8 cellular contexts compared by ENCODE assay signal in genomic region chr11:75241906-75242644, GRCh38. TPM values are rescaled to one million over a fixed set of nuclear protein-coding genes. Genes with fewer than 3 reads are reported as not detected.
DNase-seq lines count a peak whose midpoint lies in the region; ATAC-seq and TF ChIP-seq lines count a peak whose summit lies in the region.

No MANE protein-coding gene starts in this region.

- no peaks in the 10 kb centered on the region for H3K9me3 ChIP-seq in CD8-positive, alpha-beta memory T cell (ENCODE audit: low read length)
- H3K9me3 ChIP-seq in colonic mucosa: no peaks in the 10 kb centered on the region
- H3K9me3 ChIP-seq in neutrophil: no peaks in the 10 kb centered on the region

- H3K27ac ChIP-seq in CD8-positive, alpha-beta memory T cell (ENCODE audit: low read depth, low read length): no peak overlapping the region
- H3K27ac ChIP-seq in colonic mucosa (no peak overlapping the region), neutrophil (peak overlapping the region; percentile 62)

- H3K9ac ChIP-seq in colonic mucosa (ENCODE audit: low read depth in 2 of 2, low read length in 2 of 2): no peak overlapping the region

- no peak overlapping the region for H3K4me3 ChIP-seq in CD8-positive, alpha-beta memory T cell (ENCODE audit: low read length)
- H3K4me3 ChIP-seq in colonic mucosa (peak overlapping the region; percentile 34), neutrophil (ENCODE audit: low read depth in 1 of 2, low read length in 1 of 2) (peak overlapping the region; percentile 65 to 70)

- no peak for DNase-seq in CD8-positive, alpha-beta memory T cell
- no peak for DNase-seq in colonic mucosa
- DNase-seq in epidermal melanocyte (ENCODE audit: insufficient read length, low spot score): no peak
- no peak for DNase-seq in SHP77 treated with DMSO at 0.1 percent for 48 hours (lab: John Stamatoyannopoulos, UW)
- DNase-seq in dedifferentiated amniotic fluid mesenchymal stem cell (ENCODE audit: extremely low spot score): no peak
- no peak for DNase-seq in NCI-H2107 treated with DMSO at 0.1 percent for 48 hours (lab: John Stamatoyannopoulos, UW; ENCODE audit: unreplicated experiment)

- H3K36me3 ChIP-seq in CD8-positive, alpha-beta memory T cell (ENCODE audit: insufficient read depth, low read length): no peaks in the 10 kb centered on the region
- H3K36me3 ChIP-seq in colonic mucosa: no peaks in the 10 kb centered on the region
- no peaks in the 10 kb centered on the region for H3K36me3 ChIP-seq in neutrophil

- H3K27me3 Mint-ChIP-seq in CD8-positive, alpha-beta memory T cell: peaks cover 25 to 46% of the 10 kb centered on the region in 2 donors

- peak; percentile 22 for ATAC-seq in HG03354 (IDR thresholded peaks at IDR 0.05; ENCODE audit: poor library complexity, severe bottlenecking, unreplicated experiment)

- peak overlapping the region; percentile 68 to 91 (median 81) for H3K4me3 Mint-ChIP-seq in CD8-positive, alpha-beta memory T cell

- intact Hi-C loops in colonic mucosa (cut with DNase I): loop anchor here (2.0 kb wide), 1 partner anchor 101 kb away; no protein-coding TSS in a partner anchor

- peaks cover 0 to 2% (median 0%) of the 10 kb centered on the region in 5 donors for H3K9me3 Mint-ChIP-seq in CD8-positive, alpha-beta memory T cell

- peaks cover 20% of the 10 kb centered on the region for H3K27me3 ChIP-seq in CD8-positive, alpha-beta memory T cell (ENCODE audit: insufficient read depth, low read length, poor library complexity, severe bottlenecking)
- H3K27me3 ChIP-seq in colonic mucosa (peaks cover 28% of the 10 kb centered on the region), neutrophil (peaks cover 100% of the 10 kb centered on the region)

- CTCF ChIA-PET in CD8-positive, alpha-beta memory T cell (lab: Charles Lee): interaction anchor here (0.9 to 17.5 kb wide), 19 partner anchors 9 to 312 kb away, joined by 3 to 419 read pairs (median 4); partner anchors contain the start of gene SLCO2B1

- peaks cover 8% of the 10 kb centered on the region for H3K4me1 ChIP-seq in CD8-positive, alpha-beta memory T cell (ENCODE audit: insufficient read depth, low read length)
- H3K4me1 ChIP-seq in colonic mucosa (peaks cover 6% of the 10 kb centered on the region), neutrophil (ENCODE audit: control insufficient read depth in 1 of 2, insufficient read depth in 1 of 2, low read depth in 1 of 2, low read length in 1 of 2) (peaks cover 16 to 17% of the 10 kb centered on the region in 2 experiments)

- TF ChIP-seq CTCF in colonic mucosa (IDR thresholded peaks at IDR 0.05) (no peak), neutrophil (IDR thresholded peaks at IDR 0.05) (no peak)

- peaks cover 0 to 23% (median 5%) of the 10 kb centered on the region in 3 donors for H3K4me1 Mint-ChIP-seq in CD8-positive, alpha-beta memory T cell

- H3K27ac Mint-ChIP-seq in CD8-positive, alpha-beta memory T cell: no peak overlapping the region

- H3K36me3 Mint-ChIP-seq in CD8-positive, alpha-beta memory T cell: peaks cover 0 to 3% (median 0%) of the 10 kb centered on the region in 3 donors

- POLR2A ChIA-PET in CD8-positive, alpha-beta memory T cell (lab: Charles Lee): interaction anchor here (1.1 to 1.3 kb wide), 2 partner anchors 102 to 313 kb away, joined by 3 to 4 read pairs; no protein-coding TSS in a partner anchor

RNA-seq across cellular contexts. Expression of gene TPBGL, which starts 1.5 kb away (rescaled TPM):
- total RNA-seq in CD8-positive, alpha-beta memory T cell: under 1 TPM in 1 of 2 experiments, not detected in 1; 0.09 TPM
- polyA plus RNA-seq in CD8-positive, alpha-beta memory T cell: 0.23 TPM
- under 1 TPM; 0.11 to 0.15 TPM for total RNA-seq in colonic mucosa
